Comparison of ENCODE assay signal across 24 cellular contexts in genomic region chr13:49452725-49453457, GRCh38.
"Had no signal": no experiment of that assay in that cellular context is flagged by ENCODE, and none has a peak within 500 bp of the region (broad histone marks: within the 10 kb centered on the region; RNA-seq: fewer than 3 reads in every experiment).

No MANE protein-coding gene starts in this region.

- H3K36me3 Mint-ChIP-seq: natural killer cell, neural progenitor cell had no signal

- H3K27me3 Mint-ChIP-seq: memory B cell had no signal

- H3K9me3 ChIP-seq: gastrocnemius medialis, heart right ventricle, left lung, lower lobe of right lung, pancreas, prostate gland, sigmoid colon, tibial artery, upper lobe of left lung, uterus had no signal

- H3K27ac ChIP-seq: gastrocnemius medialis, heart right ventricle, lower lobe of right lung, neural progenitor cell, pancreas, prostate gland, sigmoid colon, skin epidermis, tibial artery, upper lobe of left lung, uterus had no signal

- H3K4me1 Mint-ChIP-seq: neural progenitor cell had no signal

- H3K4me3 ChIP-seq: gastrocnemius medialis, heart right ventricle, left lung, lower lobe of right lung, neural progenitor cell, pancreas, prostate gland, sigmoid colon, skin epidermis, tibial artery, upper lobe of left lung, uterus had no signal

- H3K27ac Mint-ChIP-seq: memory B cell, mesothelial cell of epicardium, natural killer cell, neural progenitor cell had no signal

- H3K9me3 Mint-ChIP-seq: memory B cell, mesothelial cell of epicardium, natural killer cell, neural progenitor cell had no signal

- H3K36me3 ChIP-seq: neural progenitor cell, pancreas, prostate gland, sigmoid colon, tibial artery, uterus had no signal

- H3K4me1 ChIP-seq: gastrocnemius medialis, neural progenitor cell, prostate gland, uterus had no signal

- DNase-seq: effector memory CD4-positive, alpha-beta T cell; gastrocnemius medialis; heart right ventricle; hypothalamus; kidney glomerular epithelial cell; left lung; lower lobe of right lung; natural killer cell; nucleus accumbens; pancreas; retina; sigmoid colon; stimulated activated CD4-positive, alpha-beta T cell treated with anti-CD3 and anti-CD28 coated beads, Interleukin-2, amount 100 ng/mL, for 24 hours; stimulated activated CD4-positive, alpha-beta T cell treated with anti-CD3 and anti-CD28 coated beads, Interleukin-4, amount 100 ng/mL, for 4 hours; stimulated activated naive CD4-positive, alpha-beta T cell treated with Interleukin-2 at 50 U/mL for 16 hours; tibial artery; upper lobe of left lung; uterus had no signal

- ATAC-seq: esophagus mucosa, gastrocnemius medialis, heart right ventricle, left lung, lower lobe of right lung, natural killer cell, pancreas had no signal

- H3K4me3 Mint-ChIP-seq: memory B cell, mesothelial cell of epicardium, natural killer cell, neural progenitor cell had no signal

- H3K27me3 ChIP-seq: gastrocnemius medialis, heart right ventricle, left lung, neural progenitor cell, pancreas, sigmoid colon, tibial artery, upper lobe of left lung, uterus had no signal
